Comparison of ENCODE assay signal across 15 cellular contexts in the genomic region with DNA sequence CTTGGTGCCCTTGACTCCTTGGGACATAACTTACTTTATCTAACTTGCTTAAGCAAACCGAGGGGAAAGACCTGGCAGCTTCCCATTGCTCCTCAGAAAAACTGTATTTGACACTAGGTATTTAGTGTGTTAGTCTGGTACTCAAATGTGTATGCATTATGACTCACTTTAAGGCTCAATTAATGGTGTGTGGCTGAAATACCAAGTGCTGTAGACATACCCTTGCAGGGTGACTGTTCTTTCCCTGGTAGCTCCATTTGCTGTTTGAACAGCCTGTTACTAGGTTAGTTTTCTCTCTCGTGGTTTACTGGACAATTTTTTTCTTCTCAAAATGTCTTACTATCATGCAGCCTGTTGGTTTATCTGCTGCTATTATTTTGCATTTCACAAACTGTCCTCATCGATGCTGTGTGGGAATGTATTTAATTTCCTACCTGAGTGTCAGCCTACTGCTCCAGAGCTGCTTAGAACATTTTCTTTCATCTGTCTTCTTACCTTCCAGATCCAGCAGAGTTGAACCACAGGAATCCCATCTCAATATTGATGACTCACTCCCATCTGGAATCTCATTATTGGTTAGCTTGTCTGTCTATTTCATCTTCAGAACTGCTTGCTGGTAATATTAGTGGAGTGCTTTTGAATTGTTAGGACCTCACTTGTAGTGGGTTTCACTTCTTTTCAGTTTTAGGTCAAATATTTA.
DNase-seq lines count a peak whose midpoint lies in the region; ATAC-seq, FAIRE-seq and TF ChIP-seq lines count a peak whose summit lies in the region.
"Had no signal": no experiment of that assay in that cellular context is flagged by ENCODE, and none has a peak within 500 bp of the region (broad histone marks: within the 10 kb centered on the region; RNA-seq: fewer than 3 reads in every experiment).

No MANE protein-coding gene starts in this region.

- no peak overlapping the region for H3K4me3 Mint-ChIP-seq in MCF 10A (ENCODE audit: unreplicated experiment)
- H3K4me3 Mint-ChIP-seq: activated T-cell treated with anti-CD3 and anti-CD28 coated beads, Interleukin-2, amount 50 U/mL, for 4 hours had no signal

- DNase-seq in MCF 10A (ENCODE audit: unreplicated experiment) (peak; percentile 9), breast epithelium (ENCODE audit: low spot score in 2 of 2) (no peak), RPMI7951 (ENCODE audit: low read depth) (peak; percentile 68), foreskin fibroblast (peak; percentile 41 to 45), urothelium cell line (ENCODE audit: low spot score) (peak; percentile 37), NCI-H226 (no peak), SJCRH30 (no peak)
- DNase-seq in activated naive CD4-positive, alpha-beta T cell treated with anti-CD3 and anti-CD28 coated beads, Interleukin-2, amount 50 U/mL, for 72 hours (ENCODE audit: low spot score in 2 of 2): no peak
- DNase-seq: activated T-cell treated with anti-CD3 and anti-CD28 coated beads, Interleukin-2, amount 50 U/mL, for 4 hours; aorta; DND-41; NCI-H1436 treated with DMSO at 0.1 percent for 48 hours; NCI-H748 treated with DMSO at 0.1 percent for 48 hours had no signal

- intact Hi-C loops in MCF 10A (cut with micrococcal nuclease) (no loop called here), breast epithelium (cut with DNase I; ENCODE audit: low total_unique reads) (no loop called here)

- no peaks in the 10 kb centered on the region for H3K27me3 Mint-ChIP-seq in MCF 10A (ENCODE audit: insufficient read depth, unreplicated experiment)

- no peak for FAIRE-seq in urothelium cell line (lab: Jason Lieb, UNC)
- FAIRE-seq: endometrium had no signal

- H3K27ac ChIP-seq in breast epithelium: no peak overlapping the region
- H3K27ac ChIP-seq in SJCRH30: no peak overlapping the region
- H3K27ac ChIP-seq: tibial nerve had no signal

- CTCF ChIA-PET in MCF 10A (lab: Yijun Ruan, JAX): interaction anchor here (0.5 to 0.7 kb wide), 2 partner anchors 27 to 58 kb away, joined by 3 to 4 read pairs; no protein-coding TSS in a partner anchor

- no peaks in the 10 kb centered on the region for H3K36me3 Mint-ChIP-seq in MCF 10A (ENCODE audit: insufficient read depth, unreplicated experiment)
- H3K36me3 Mint-ChIP-seq in activated naive CD4-positive, alpha-beta T cell treated with anti-CD3 and anti-CD28 coated beads, Interleukin-2, amount 50 U/mL, for 72 hours: no peaks in the 10 kb centered on the region

- ATAC-seq in activated naive CD4-positive, alpha-beta T cell treated with anti-CD3 and anti-CD28 coated beads, Interleukin-2, amount 50 U/mL, for 72 hours: no peak
- ATAC-seq: activated T-cell treated with anti-CD3 and anti-CD28 coated beads, Interleukin-2, amount 50 U/mL, for 4 hours had no signal

- H3K36me3 ChIP-seq in breast epithelium (no peaks in the 10 kb centered on the region), SJCRH30 (no peaks in the 10 kb centered on the region)
- H3K36me3 ChIP-seq: tibial nerve had no signal

- TF ChIP-seq POLR2A in breast epithelium (IDR thresholded peaks at IDR 0.05): no peak

- H3K4me1 ChIP-seq in breast epithelium (no peaks in the 10 kb centered on the region), SJCRH30 (no peaks in the 10 kb centered on the region)
- H3K4me1 ChIP-seq: tibial nerve had no signal

- no peaks in the 10 kb centered on the region for H3K9me3 Mint-ChIP-seq in MCF 10A (ENCODE audit: unreplicated experiment)
- H3K9me3 Mint-ChIP-seq in activated naive CD4-positive, alpha-beta T cell treated with anti-CD3 and anti-CD28 coated beads, Interleukin-2, amount 50 U/mL, for 72 hours: peaks cover 9 to 12% of the 10 kb centered on the region in 2 donors

- no peaks in the 10 kb centered on the region for H3K4me1 Mint-ChIP-seq in MCF 10A (ENCODE audit: insufficient read depth, unreplicated experiment)

- POLR2A ChIA-PET in MCF 10A (lab: Yijun Ruan, JAX): interaction anchor here (0.6 to 1.2 kb wide), 2 partner anchors 15 to 69 kb away, joined by 3 read pairs; no protein-coding TSS in a partner anchor

- no peak overlapping the region for H3K27ac Mint-ChIP-seq in MCF 10A (ENCODE audit: low read depth, unreplicated experiment)
- no peak overlapping the region for H3K27ac Mint-ChIP-seq in activated naive CD4-positive, alpha-beta T cell treated with anti-CD3 and anti-CD28 coated beads, Interleukin-2, amount 50 U/mL, for 72 hours

- H3K27me3 ChIP-seq in breast epithelium (no peaks in the 10 kb centered on the region), SJCRH30 (no peaks in the 10 kb centered on the region)
- H3K27me3 ChIP-seq: tibial nerve had no signal

- no peak overlapping the region for H3K4me3 ChIP-seq in breast epithelium
- H3K4me3 ChIP-seq in foreskin fibroblast (ENCODE audit: low read depth in 1 of 2, low read length in 2 of 2): no peak overlapping the region
- no peak overlapping the region for H3K4me3 ChIP-seq in SJCRH30
- H3K4me3 ChIP-seq: tibial nerve had no signal

- H3K9me3 ChIP-seq in breast epithelium (no peaks in the 10 kb centered on the region), SJCRH30 (replicated peaks) (no peaks in the 10 kb centered on the region)
- H3K9me3 ChIP-seq: tibial nerve had no signal

- no TSS peak for BruUV-seq in MCF 10A (replicated peaks; lab: Mats Ljungman, UMichigan)

- TF ChIP-seq CTCF in MCF 10A (IDR thresholded peaks at IDR 0.05; ENCODE audit: unreplicated experiment) (no peak), breast epithelium (IDR thresholded peaks at IDR 0.05) (no peak), foreskin fibroblast (IDR thresholded peaks at IDR 0.05; ENCODE audit: low read depth, low read length) (no peak)

Comparison
In these comparisons a context has a peak if more than half of its experiments do, and no peak if none do; other contexts are left out.
1. DNase-seq: peak in MCF 10A (single experiment), RPMI7951 (single experiment), foreskin fibroblast (2 of 2) and urothelium cell line (single experiment); none in breast epithelium (0 of 2), NCI-H226 (single experiment), activated naive CD4-positive, alpha-beta T cell treated with anti-CD3 and anti-CD28 coated beads, Interleukin-2, amount 50 U/mL, for 72 hours (0 of 2) and SJCRH30 (0 of 2).